1 cellular context compared by ENCODE assay signal in the genomic region with DNA sequence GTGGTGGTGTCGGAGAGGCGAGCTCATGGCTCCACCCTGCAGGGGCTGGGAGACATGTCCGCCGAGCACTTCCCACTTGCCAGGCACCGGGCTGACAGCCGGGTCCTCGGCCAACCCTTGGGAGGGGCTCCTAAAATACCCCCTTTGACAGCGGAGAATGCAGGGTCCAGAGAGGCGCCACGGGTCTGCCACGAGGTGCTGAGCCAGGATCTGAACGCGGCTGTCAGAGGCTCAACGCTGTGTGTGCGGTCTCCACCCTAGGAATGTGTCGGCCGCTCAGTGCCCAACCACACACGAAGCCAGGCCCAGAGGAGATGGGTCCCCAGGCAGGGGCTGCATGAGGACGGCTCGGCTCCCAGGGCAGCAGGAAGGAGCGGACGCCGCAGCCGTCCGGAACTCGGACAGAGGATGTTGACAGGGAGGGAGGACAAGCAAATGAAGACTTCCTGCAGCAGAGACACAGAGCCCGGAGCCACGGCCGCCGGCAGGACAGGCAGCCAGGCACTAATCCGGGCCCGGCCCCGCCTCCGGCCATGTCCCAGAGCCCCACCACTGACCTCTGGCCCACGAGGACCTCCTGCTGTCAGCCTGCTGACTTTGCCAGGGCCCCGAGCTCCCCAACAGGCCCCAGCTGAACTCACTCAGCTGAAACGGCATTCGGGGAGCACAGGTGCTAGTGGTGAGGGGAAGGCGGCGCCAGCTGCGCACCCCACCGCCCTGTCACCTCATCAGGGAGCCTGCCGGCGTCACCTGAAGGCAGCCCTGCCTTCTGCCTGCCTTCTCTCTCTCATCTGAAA.
TF ChIP-seq lines count a peak whose summit lies in the region.

No MANE protein-coding gene starts in this region.

TF ChIP-seq in HepG2, 621 proteins besides CTCF, POLR2A, EP300 and RAD21 (continued from another document):
- TF ChIP-seq, protein P1, sequence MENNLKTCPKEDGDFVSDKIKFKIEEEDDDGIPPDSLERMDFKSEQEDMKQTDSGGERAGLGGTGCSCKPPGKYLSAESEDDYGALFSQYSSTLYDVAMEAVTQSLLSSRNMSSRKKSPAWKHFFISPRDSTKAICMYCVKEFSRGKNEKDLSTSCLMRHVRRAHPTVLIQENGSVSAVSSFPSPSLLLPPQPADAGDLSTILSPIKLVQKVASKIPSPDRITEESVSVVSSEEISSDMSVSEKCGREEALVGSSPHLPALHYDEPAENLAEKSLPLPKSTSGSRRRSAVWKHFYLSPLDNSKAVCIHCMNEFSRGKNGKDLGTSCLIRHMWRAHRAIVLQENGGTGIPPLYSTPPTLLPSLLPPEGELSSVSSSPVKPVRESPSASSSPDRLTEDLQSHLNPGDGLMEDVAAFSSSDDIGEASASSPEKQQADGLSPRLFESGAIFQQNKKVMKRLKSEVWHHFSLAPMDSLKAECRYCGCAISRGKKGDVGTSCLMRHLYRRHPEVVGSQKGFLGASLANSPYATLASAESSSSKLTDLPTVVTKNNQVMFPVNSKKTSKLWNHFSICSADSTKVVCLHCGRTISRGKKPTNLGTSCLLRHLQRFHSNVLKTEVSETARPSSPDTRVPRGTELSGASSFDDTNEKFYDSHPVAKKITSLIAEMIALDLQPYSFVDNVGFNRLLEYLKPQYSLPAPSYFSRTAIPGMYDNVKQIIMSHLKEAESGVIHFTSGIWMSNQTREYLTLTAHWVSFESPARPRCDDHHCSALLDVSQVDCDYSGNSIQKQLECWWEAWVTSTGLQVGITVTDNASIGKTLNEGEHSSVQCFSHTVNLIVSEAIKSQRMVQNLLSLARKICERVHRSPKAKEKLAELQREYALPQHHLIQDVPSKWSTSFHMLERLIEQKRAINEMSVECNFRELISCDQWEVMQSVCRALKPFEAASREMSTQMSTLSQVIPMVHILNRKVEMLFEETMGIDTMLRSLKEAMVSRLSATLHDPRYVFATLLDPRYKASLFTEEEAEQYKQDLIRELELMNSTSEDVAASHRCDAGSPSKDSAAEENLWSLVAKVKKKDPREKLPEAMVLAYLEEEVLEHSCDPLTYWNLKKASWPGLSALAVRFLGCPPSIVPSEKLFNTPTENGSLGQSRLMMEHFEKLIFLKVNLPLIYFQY (CRISPR knock-in tag; IDR thresholded peaks at IDR 0.05; ENCODE audit: borderline replicate concordance) = peak; percentile 80
- TF ChIP-seq ZNF775 (CRISPR knock-in tag; IDR thresholded peaks at IDR 0.05; ENCODE audit: borderline replicate concordance) (no peak), SPEN (CRISPR knock-in tag; IDR thresholded peaks at IDR 0.05; ENCODE audit: low read depth) (peak; percentile 92), JUNB (CRISPR knock-in tag; IDR thresholded peaks at IDR 0.05; ENCODE audit: borderline replicate concordance) (no peak)
